Comparison of ENCODE assay signal across 1 cellular context in genomic region chr10:22712959-22713852, GRCh38.
TF ChIP-seq lines count a peak whose summit lies in the region.

No MANE protein-coding gene starts in this region.

TF ChIP-seq in HepG2, 621 proteins besides CTCF, POLR2A, EP300 and RAD21 (continued from another document and continues in another):
- TF ChIP-seq, protein P1, sequence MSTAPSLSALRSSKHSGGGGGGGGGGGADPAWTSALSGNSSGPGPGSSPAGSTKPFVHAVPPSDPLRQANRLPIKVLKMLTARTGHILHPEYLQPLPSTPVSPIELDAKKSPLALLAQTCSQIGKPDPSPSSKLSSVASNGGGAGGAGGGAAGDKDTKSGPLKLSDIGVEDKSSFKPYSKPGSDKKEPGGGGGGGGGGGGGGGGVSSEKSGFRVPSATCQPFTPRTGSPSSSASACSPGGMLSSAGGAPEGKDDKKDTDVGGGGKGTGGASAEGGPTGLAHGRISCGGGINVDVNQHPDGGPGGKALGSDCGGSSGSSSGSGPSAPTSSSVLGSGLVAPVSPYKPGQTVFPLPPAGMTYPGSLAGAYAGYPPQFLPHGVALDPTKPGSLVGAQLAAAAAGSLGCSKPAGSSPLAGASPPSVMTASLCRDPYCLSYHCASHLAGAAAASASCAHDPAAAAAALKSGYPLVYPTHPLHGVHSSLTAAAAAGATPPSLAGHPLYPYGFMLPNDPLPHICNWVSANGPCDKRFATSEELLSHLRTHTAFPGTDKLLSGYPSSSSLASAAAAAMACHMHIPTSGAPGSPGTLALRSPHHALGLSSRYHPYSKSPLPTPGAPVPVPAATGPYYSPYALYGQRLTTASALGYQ (CRISPR knock-in tag; IDR thresholded peaks at IDR 0.05), result no peak
- 0 out of 2 replicates have a peak, but pooled peaks have one; percentile 27 for TF ChIP-seq NFAT5 (CRISPR knock-in tag; IDR thresholded peaks at IDR 0.05)
- TF ChIP-seq ISX (CRISPR knock-in tag; conservative IDR thresholded peaks at IDR 0.05), result no peak
- peak; percentile 33; the same call in 1 of the 2 replicates for TF ChIP-seq REPIN1 (CRISPR knock-in tag; IDR thresholded peaks at IDR 0.05; ENCODE audit: borderline replicate concordance, low read depth)
- TF ChIP-seq GMEB1 (CRISPR knock-in tag; IDR thresholded peaks at IDR 0.05; ENCODE audit: borderline replicate concordance), result peak; percentile 9; the same call in 1 of the 2 replicates
- TF ChIP-seq KLF12 (CRISPR knock-in tag; IDR thresholded peaks at IDR 0.05; ENCODE audit: borderline replicate concordance), result no peak
- TF ChIP-seq, protein P2, sequence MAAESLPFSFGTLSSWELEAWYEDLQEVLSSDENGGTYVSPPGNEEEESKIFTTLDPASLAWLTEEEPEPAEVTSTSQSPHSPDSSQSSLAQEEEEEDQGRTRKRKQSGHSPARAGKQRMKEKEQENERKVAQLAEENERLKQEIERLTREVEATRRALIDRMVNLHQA (CRISPR knock-in tag; IDR thresholded peaks at IDR 0.05), result no peak
- TF ChIP-seq AFF4 (CRISPR knock-in tag; IDR thresholded peaks at IDR 0.05), result no peak
- no peak for TF ChIP-seq GZF1 (CRISPR knock-in tag; IDR thresholded peaks at IDR 0.05)
- TF ChIP-seq ZSCAN21 (CRISPR knock-in tag; IDR thresholded peaks at IDR 0.05; ENCODE audit: borderline replicate concordance), result peak; percentile 19; the same call in 1 of the 2 replicates
- no peak for TF ChIP-seq SRF (IDR thresholded peaks at IDR 0.05; ENCODE audit: low read depth, low read length)
- no peak for TF ChIP-seq ZBTB10 (CRISPR knock-in tag; IDR thresholded peaks at IDR 0.05; ENCODE audit: borderline replicate concordance)
- TF ChIP-seq HNRNPLL (IDR thresholded peaks at IDR 0.05; ENCODE audit: low read depth, low read length, poor library complexity, severe bottlenecking), result peak; percentile 59
- TF ChIP-seq RCOR2 (CRISPR knock-in tag; IDR thresholded peaks at IDR 0.05), result no peak
- no peak for TF ChIP-seq ATAD3A (CRISPR knock-in tag; IDR thresholded peaks at IDR 0.05)
- no peak for TF ChIP-seq ZNF747 (CRISPR knock-in tag; IDR thresholded peaks at IDR 0.05; ENCODE audit: borderline replicate concordance)
- TF ChIP-seq, protein P3, sequence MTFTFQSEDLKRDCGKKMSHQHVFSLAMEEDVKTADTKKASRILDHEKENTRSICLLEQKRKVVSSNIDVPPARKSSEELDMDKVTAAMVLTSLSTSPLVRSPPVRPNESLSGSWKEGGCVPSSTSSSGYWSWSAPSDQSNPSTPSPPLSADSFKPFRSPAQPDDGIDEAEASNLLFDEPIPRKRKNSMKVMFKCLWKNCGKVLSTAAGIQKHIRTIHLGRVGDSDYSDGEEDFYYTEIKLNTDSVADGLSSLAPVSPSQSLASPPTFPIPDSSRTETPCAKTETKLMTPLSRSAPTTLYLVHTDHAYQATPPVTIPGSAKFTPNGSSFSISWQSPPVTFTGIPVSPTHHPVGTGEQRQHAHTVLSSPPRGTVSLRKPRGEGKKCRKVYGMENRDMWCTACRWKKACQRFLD (CRISPR knock-in tag; IDR thresholded peaks at IDR 0.05; ENCODE audit: borderline replicate concordance), result no peak
- TF ChIP-seq SALL1 (CRISPR knock-in tag; IDR thresholded peaks at IDR 0.05), result no peak
- TF ChIP-seq MYNN (CRISPR knock-in tag; IDR thresholded peaks at IDR 0.05; ENCODE audit: low read depth), result no peak
- TF ChIP-seq RFXANK (CRISPR knock-in tag; IDR thresholded peaks at IDR 0.05), result no peak
- TF ChIP-seq KDM2A (CRISPR knock-in tag; IDR thresholded peaks at IDR 0.05; ENCODE audit: borderline replicate concordance, low read depth), result peak; percentile 24; the same call in 1 of the 2 replicates
- no peak for TF ChIP-seq ZNF230 (CRISPR knock-in tag; IDR thresholded peaks at IDR 0.05)
- TF ChIP-seq EEA1 (CRISPR knock-in tag; IDR thresholded peaks at IDR 0.05; ENCODE audit: borderline replicate concordance), result no peak
- 0 out of 2 replicates have a peak, but pooled peaks have one; percentile 10 for TF ChIP-seq ZNF234 (CRISPR knock-in tag; conservative IDR thresholded peaks at IDR 0.05)
- no peak for TF ChIP-seq RXRA (CRISPR knock-in tag; IDR thresholded peaks at IDR 0.05)
- TF ChIP-seq HOXA5 (CRISPR knock-in tag; IDR thresholded peaks at IDR 0.05), result no peak
- TF ChIP-seq ZNF451 (CRISPR knock-in tag; IDR thresholded peaks at IDR 0.05), result no peak
- TF ChIP-seq RARG (CRISPR knock-in tag; IDR thresholded peaks at IDR 0.05; ENCODE audit: low read depth), result no peak
- peak; percentile 59; the same call in 1 of the 2 replicates for TF ChIP-seq ZBTB1 (CRISPR knock-in tag; IDR thresholded peaks at IDR 0.05; ENCODE audit: borderline replicate concordance)
- TF ChIP-seq CENPT (CRISPR knock-in tag; IDR thresholded peaks at IDR 0.05; ENCODE audit: low read depth), result no peak
- TF ChIP-seq, protein P4, sequence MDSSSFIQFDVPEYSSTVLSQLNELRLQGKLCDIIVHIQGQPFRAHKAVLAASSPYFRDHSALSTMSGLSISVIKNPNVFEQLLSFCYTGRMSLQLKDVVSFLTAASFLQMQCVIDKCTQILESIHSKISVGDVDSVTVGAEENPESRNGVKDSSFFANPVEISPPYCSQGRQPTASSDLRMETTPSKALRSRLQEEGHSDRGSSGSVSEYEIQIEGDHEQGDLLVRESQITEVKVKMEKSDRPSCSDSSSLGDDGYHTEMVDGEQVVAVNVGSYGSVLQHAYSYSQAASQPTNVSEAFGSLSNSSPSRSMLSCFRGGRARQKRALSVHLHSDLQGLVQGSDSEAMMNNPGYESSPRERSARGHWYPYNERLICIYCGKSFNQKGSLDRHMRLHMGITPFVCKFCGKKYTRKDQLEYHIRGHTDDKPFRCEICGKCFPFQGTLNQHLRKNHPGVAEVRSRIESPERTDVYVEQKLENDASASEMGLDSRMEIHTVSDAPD (CRISPR knock-in tag; IDR thresholded peaks at IDR 0.05), result no peak
- TF ChIP-seq, protein P5, sequence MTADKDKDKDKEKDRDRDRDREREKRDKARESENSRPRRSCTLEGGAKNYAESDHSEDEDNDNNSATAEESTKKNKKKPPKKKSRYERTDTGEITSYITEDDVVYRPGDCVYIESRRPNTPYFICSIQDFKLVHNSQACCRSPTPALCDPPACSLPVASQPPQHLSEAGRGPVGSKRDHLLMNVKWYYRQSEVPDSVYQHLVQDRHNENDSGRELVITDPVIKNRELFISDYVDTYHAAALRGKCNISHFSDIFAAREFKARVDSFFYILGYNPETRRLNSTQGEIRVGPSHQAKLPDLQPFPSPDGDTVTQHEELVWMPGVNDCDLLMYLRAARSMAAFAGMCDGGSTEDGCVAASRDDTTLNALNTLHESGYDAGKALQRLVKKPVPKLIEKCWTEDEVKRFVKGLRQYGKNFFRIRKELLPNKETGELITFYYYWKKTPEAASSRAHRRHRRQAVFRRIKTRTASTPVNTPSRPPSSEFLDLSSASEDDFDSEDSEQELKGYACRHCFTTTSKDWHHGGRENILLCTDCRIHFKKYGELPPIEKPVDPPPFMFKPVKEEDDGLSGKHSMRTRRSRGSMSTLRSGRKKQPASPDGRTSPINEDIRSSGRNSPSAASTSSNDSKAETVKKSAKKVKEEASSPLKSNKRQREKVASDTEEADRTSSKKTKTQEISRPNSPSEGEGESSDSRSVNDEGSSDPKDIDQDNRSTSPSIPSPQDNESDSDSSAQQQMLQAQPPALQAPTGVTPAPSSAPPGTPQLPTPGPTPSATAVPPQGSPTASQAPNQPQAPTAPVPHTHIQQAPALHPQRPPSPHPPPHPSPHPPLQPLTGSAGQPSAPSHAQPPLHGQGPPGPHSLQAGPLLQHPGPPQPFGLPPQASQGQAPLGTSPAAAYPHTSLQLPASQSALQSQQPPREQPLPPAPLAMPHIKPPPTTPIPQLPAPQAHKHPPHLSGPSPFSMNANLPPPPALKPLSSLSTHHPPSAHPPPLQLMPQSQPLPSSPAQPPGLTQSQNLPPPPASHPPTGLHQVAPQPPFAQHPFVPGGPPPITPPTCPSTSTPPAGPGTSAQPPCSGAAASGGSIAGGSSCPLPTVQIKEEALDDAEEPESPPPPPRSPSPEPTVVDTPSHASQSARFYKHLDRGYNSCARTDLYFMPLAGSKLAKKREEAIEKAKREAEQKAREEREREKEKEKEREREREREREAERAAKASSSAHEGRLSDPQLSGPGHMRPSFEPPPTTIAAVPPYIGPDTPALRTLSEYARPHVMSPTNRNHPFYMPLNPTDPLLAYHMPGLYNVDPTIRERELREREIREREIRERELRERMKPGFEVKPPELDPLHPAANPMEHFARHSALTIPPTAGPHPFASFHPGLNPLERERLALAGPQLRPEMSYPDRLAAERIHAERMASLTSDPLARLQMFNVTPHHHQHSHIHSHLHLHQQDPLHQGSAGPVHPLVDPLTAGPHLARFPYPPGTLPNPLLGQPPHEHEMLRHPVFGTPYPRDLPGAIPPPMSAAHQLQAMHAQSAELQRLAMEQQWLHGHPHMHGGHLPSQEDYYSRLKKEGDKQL (CRISPR knock-in tag; IDR thresholded peaks at IDR 0.05; ENCODE audit: low read depth), result no peak
